ENCODE assay signal across 1 cellular context in the genomic region with DNA sequence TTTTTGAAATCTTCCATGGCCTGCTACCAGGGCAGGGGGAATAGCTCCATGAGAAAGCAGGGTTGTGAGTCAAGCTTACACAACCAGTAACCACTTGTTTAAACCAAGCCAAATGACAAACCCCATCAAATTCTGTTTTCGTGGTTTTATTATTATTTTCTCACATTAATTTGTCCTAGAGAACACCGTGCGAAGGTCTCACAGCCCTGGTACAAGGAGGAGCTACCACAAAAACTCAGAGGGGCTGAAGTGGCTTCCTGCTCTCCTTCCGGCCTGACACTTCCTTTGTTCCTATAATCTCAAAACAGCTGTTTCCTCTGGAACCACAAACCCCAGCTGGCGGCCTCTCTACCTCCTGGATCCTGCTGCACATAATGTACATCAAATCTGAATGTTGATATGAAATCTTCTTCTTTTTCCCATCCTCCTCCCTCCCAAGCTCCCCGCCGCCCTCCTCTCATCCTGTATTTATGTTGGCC.
TF ChIP-seq lines count a peak whose summit lies in the region.

No MANE protein-coding gene starts in this region.

TF ChIP-seq in GM23338, 12 proteins besides CTCF, POLR2A, EP300 and RAD21 (continued from another document):
- TF ChIP-seq, protein P1, sequence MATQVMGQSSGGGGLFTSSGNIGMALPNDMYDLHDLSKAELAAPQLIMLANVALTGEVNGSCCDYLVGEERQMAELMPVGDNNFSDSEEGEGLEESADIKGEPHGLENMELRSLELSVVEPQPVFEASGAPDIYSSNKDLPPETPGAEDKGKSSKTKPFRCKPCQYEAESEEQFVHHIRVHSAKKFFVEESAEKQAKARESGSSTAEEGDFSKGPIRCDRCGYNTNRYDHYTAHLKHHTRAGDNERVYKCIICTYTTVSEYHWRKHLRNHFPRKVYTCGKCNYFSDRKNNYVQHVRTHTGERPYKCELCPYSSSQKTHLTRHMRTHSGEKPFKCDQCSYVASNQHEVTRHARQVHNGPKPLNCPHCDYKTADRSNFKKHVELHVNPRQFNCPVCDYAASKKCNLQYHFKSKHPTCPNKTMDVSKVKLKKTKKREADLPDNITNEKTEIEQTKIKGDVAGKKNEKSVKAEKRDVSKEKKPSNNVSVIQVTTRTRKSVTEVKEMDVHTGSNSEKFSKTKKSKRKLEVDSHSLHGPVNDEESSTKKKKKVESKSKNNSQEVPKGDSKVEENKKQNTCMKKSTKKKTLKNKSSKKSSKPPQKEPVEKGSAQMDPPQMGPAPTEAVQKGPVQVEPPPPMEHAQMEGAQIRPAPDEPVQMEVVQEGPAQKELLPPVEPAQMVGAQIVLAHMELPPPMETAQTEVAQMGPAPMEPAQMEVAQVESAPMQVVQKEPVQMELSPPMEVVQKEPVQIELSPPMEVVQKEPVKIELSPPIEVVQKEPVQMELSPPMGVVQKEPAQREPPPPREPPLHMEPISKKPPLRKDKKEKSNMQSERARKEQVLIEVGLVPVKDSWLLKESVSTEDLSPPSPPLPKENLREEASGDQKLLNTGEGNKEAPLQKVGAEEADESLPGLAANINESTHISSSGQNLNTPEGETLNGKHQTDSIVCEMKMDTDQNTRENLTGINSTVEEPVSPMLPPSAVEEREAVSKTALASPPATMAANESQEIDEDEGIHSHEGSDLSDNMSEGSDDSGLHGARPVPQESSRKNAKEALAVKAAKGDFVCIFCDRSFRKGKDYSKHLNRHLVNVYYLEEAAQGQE (IDR thresholded peaks at IDR 0.05; ENCODE audit: unreplicated experiment), result no peak
- TF ChIP-seq ZNF331 (CRISPR knock-in tag; IDR thresholded peaks at IDR 0.05; ENCODE audit: low read depth) (no peak), ZNF114 (CRISPR knock-in tag; IDR thresholded peaks at IDR 0.05) (no peak), STAT1 (IDR thresholded peaks at IDR 0.05; ENCODE audit: unreplicated experiment) (no peak), NANOG (IDR thresholded peaks at IDR 0.05; ENCODE audit: borderline replicate concordance) (no peak), POLR2AphosphoS5 (IDR thresholded peaks at IDR 0.05; ENCODE audit: low read depth) (no peak)
- TF ChIP-seq, protein P2, sequence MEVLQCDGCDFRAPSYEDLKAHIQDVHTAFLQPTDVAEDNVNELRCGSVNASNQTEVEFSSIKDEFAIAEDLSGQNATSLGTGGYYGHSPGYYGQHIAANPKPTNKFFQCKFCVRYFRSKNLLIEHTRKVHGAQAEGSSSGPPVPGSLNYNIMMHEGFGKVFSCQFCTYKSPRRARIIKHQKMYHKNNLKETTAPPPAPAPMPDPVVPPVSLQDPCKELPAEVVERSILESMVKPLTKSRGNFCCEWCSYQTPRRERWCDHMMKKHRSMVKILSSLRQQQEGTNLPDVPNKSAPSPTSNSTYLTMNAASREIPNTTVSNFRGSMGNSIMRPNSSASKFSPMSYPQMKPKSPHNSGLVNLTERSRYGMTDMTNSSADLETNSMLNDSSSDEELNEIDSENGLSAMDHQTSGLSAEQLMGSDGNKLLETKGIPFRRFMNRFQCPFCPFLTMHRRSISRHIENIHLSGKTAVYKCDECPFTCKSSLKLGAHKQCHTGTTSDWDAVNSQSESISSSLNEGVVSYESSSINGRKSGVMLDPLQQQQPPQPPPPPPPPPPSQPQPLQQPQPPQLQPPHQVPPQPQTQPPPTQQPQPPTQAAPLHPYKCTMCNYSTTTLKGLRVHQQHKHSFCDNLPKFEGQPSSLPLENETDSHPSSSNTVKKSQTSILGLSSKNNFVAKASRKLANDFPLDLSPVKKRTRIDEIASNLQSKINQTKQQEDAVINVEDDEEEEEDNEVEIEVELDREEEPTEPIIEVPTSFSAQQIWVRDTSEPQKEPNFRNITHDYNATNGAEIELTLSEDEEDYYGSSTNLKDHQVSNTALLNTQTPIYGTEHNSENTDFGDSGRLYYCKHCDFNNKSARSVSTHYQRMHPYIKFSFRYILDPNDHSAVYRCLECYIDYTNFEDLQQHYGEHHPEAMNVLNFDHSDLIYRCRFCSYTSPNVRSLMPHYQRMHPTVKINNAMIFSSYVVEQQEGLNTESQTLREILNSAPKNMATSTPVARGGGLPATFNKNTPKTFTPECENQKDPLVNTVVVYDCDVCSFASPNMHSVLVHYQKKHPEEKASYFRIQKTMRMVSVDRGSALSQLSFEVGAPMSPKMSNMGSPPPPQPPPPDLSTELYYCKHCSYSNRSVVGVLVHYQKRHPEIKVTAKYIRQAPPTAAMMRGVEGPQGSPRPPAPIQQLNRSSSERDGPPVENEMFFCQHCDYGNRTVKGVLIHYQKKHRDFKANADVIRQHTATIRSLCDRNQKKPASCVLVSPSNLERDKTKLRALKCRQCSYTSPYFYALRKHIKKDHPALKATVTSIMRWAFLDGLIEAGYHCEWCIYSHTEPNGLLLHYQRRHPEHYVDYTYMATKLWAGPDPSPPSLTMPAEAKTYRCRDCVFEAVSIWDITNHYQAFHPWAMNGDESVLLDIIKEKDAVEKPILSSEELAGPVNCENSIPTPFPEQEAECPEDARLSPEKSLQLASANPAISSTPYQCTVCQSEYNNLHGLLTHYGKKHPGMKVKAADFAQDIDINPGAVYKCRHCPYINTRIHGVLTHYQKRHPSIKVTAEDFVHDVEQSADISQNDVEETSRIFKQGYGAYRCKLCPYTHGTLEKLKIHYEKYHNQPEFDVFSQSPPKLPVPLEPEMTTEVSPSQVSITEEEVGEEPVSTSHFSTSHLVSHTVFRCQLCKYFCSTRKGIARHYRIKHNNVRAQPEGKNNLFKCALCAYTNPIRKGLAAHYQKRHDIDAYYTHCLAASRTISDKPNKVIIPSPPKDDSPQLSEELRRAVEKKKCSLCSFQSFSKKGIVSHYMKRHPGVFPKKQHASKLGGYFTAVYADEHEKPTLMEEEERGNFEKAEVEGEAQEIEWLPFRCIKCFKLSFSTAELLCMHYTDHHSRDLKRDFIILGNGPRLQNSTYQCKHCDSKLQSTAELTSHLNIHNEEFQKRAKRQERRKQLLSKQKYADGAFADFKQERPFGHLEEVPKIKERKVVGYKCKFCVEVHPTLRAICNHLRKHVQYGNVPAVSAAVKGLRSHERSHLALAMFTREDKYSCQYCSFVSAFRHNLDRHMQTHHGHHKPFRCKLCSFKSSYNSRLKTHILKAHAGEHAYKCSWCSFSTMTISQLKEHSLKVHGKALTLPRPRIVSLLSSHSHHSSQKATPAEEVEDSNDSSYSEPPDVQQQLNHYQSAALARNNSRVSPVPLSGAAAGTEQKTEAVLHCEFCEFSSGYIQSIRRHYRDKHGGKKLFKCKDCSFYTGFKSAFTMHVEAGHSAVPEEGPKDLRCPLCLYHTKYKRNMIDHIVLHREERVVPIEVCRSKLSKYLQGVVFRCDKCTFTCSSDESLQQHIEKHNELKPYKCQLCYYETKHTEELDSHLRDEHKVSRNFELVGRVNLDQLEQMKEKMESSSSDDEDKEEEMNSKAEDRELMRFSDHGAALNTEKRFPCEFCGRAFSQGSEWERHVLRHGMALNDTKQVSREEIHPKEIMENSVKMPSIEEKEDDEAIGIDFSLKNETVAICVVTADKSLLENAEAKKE (CRISPR knock-in tag; IDR thresholded peaks at IDR 0.05), result no peak
